In the genomic region with DNA sequence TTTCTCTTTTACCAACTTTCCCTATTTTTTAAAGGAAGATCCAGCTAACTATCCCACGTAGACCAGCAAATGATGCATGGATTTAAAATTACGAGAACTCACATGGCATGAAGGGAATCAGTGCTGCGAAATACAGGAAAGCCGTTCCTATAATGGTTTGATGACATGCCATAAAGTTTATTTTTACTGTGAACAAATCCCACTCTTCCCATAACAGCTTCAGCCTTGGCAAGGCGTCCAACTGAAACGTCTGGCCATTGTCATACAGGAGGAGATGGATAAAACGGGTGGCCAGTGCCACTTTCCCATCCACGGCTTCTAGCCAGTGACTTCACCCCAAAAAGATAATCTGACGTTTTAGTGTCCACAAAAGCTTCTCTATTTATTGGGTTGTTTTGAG, we compare ENCODE assay signal across 19 cellular contexts.
"Had no signal": no experiment of that assay in that cellular context is flagged by ENCODE, and none has a peak within 500 bp of the region (broad histone marks: within the 10 kb centered on the region; RNA-seq: fewer than 3 reads in every experiment).

No MANE protein-coding gene starts in this region.

- H3K9me3 ChIP-seq: colonic mucosa, esophagus squamous epithelium, lower lobe of right lung, neutrophil, right lobe of liver, testis, tibial nerve had no signal

- H3K27ac Mint-ChIP-seq: memory B cell; stimulated activated naive B cell treated with anti-CD40 and anti-IgM and Interleukin-4, amounts not matched to agents 10 μg/mL and 1 μg/mL and 100 μg/mL, for 72 hours had no signal

- H3K4me3 Mint-ChIP-seq: memory B cell; mesothelial cell of epicardium; stimulated activated naive B cell treated with anti-CD40 and anti-IgM and Interleukin-4, amounts not matched to agents 10 μg/mL and 1 μg/mL and 100 μg/mL, for 72 hours; stimulated activated naive CD8-positive, alpha-beta T cell treated with anti-CD3 and anti-CD28 coated beads, Interleukin-15, amount 100 ng/mL, for 72 hours had no signal

- H3K4me3 ChIP-seq: colonic mucosa, esophagus squamous epithelium, heart left ventricle, lower lobe of right lung, right lobe of liver, skin epidermis, testis, tibial nerve had no signal

- ATAC-seq: lower lobe of right lung; right lobe of liver; stimulated activated naive B cell treated with anti-CD40 and anti-IgM and Interleukin-4, amounts not matched to agents 10 μg/mL and 1 μg/mL and 100 μg/mL, for 72 hours; stimulated activated naive CD8-positive, alpha-beta T cell treated with anti-CD3 and anti-CD28 coated beads, Interleukin-15, amount 100 ng/mL, for 72 hours had no signal

- H3K27me3 ChIP-seq: colonic mucosa, esophagus squamous epithelium, heart left ventricle, neutrophil, right lobe of liver, testis, tibial nerve had no signal

- H3K9me3 Mint-ChIP-seq: memory B cell; mesothelial cell of epicardium; stimulated activated naive B cell treated with anti-CD40 and anti-IgM and Interleukin-4, amounts not matched to agents 10 μg/mL and 1 μg/mL and 100 μg/mL, for 72 hours; stimulated activated naive CD8-positive, alpha-beta T cell treated with anti-CD3 and anti-CD28 coated beads, Interleukin-15, amount 100 ng/mL, for 72 hours had no signal

- H3K27ac ChIP-seq: colonic mucosa, esophagus squamous epithelium, lower lobe of right lung, neutrophil, right lobe of liver, skin epidermis, testis, tibial nerve had no signal

- H3K4me1 ChIP-seq: colonic mucosa had no signal

- H3K27me3 Mint-ChIP-seq: stimulated activated naive CD8-positive, alpha-beta T cell treated with anti-CD3 and anti-CD28 coated beads, Interleukin-15, amount 100 ng/mL, for 72 hours had no signal

- H3K4me1 Mint-ChIP-seq: memory B cell; stimulated activated naive B cell treated with anti-CD40 and anti-IgM and Interleukin-4, amounts not matched to agents 10 μg/mL and 1 μg/mL and 100 μg/mL, for 72 hours had no signal

- FAIRE-seq: islet of Langerhans had no signal

- H3K36me3 Mint-ChIP-seq: memory B cell; stimulated activated naive B cell treated with anti-CD40 and anti-IgM and Interleukin-4, amounts not matched to agents 10 μg/mL and 1 μg/mL and 100 μg/mL, for 72 hours had no signal

- H3K36me3 ChIP-seq: colonic mucosa had no signal

- DNase-seq: colonic mucosa; dermis blood vessel endothelial cell; esophagus squamous epithelium; foreskin fibroblast; hypothalamus; kidney glomerular epithelial cell; lower lobe of right lung; stimulated activated CD4-positive, alpha-beta T cell treated with anti-CD3 and anti-CD28 coated beads, Interleukin-4, amount 100 ng/mL, for 4 hours; stimulated activated naive B cell treated with anti-CD40 and anti-IgM and Interleukin-4, amounts not matched to agents 10 μg/mL and 1 μg/mL and 100 μg/mL, for 72 hours; stimulated activated naive CD8-positive, alpha-beta T cell treated with anti-CD3 and anti-CD28 coated beads, Interleukin-15, amount 100 ng/mL, for 72 hours; testis had no signal
